Comparison of ENCODE assay signal across 8 cellular contexts in the genomic region with DNA sequence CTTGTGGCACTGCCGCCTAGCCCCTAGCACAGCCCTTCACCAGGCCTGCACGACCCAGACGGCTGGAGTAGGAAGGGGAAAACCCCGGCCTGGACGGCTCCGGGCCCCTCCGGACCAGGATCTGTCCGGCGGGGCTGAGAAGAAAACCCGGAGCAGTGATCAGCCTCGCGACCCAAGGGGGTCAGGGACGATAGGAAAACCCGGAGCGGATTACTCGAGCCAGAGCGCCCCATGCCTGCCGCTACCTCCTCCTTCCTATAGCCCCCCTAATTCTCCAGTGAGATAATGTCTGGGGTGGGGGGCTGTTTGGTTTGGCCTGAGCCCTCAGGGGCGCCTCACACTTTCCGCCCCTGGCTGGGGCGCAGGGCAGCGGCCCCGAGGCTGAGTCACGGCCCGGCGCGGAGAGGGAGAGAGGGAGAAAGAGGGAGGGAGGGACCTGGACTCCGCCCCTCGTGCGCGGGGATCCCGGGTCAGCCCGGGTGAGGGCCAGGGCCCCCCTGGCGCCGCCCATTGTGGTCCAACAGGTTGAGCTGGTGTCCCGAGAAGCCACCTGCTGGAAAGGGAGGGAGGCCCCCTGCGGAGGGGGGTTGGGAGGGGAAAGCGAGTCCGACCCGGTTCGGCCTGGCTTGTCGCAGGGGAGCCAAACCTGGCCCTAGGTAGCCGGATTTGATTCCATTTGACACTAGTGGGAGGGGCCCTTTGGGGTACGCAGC. TPM values are rescaled to one million over a fixed set of nuclear protein-coding genes. Genes with fewer than 3 reads are reported as not detected.
A peak's percentile ranks its signal among the peaks of the same experiment; 100 is the strongest.
DNase-seq lines count a peak whose midpoint lies in the region; ATAC-seq and TF ChIP-seq lines count a peak whose summit lies in the region.

No MANE protein-coding gene starts in this region.

- no peaks in the 10 kb centered on the region for H3K36me3 ChIP-seq in liver (ENCODE audit: control insufficient read depth in 4 of 4, insufficient read depth in 3 of 4, low read depth in 1 of 4, low read length in 3 of 4)

- intact Hi-C loops in activated CD4-positive, alpha-beta memory T cell treated with anti-CD3 and anti-CD28 coated beads for 36 hours (cut with micrococcal nuclease), result loop anchor here (1.0 to 10.0 kb wide), 11 partner anchors 18 to 1346 kb away; a partner anchor contains a TSS

- H3K4me1 ChIP-seq in liver (ENCODE audit: control insufficient read depth in 4 of 4, insufficient read depth in 4 of 4, low read length in 3 of 4), result peaks cover 10 to 46% (median 37%) of the 10 kb centered on the region in 4 donors

- no peak for TF ChIP-seq CTCF in liver (IDR thresholded peaks at IDR 0.05; ENCODE audit: low read depth, low read length, missing input control)

- no peaks in the 10 kb centered on the region for H3K9me3 Mint-ChIP-seq in activated CD4-positive, alpha-beta memory T cell treated with anti-CD3 and anti-CD28 coated beads for 36 hours

- H3K27me3 Mint-ChIP-seq in activated CD4-positive, alpha-beta memory T cell treated with anti-CD3 and anti-CD28 coated beads for 36 hours, result no peaks in the 10 kb centered on the region

- H3K4me3 Mint-ChIP-seq in activated CD4-positive, alpha-beta memory T cell treated with anti-CD3 and anti-CD28 coated beads for 36 hours, result peak overlapping the region; percentile 94

- peaks cover 8% of the 10 kb centered on the region for H3K36me3 Mint-ChIP-seq in activated CD4-positive, alpha-beta memory T cell treated with anti-CD3 and anti-CD28 coated beads for 36 hours

- H3K4me3 ChIP-seq in liver (ENCODE audit: low read depth in 1 of 3, low read length in 3 of 3), result peak overlapping the region; percentile 73 to 74 (median 73)

- H3K27ac ChIP-seq in liver (ENCODE audit: low read depth in 1 of 2, low read length in 2 of 2), result peak overlapping the region; percentile 96 to 97

- H3K9me3 ChIP-seq in liver (ENCODE audit: control insufficient read depth in 4 of 4, low read length in 3 of 4), result no peaks in the 10 kb centered on the region

- TF ChIP-seq RAD21 in liver (IDR thresholded peaks at IDR 0.05), result peak in 1 of 2 donors; percentile 13

- DNase-seq in Ammon's horn (ENCODE audit: low spot score), result peak; percentile 83
- peak; percentile 85 for DNase-seq in GM19238 (ENCODE audit: insufficient read length, low spot score)
- peak; percentile 96 for DNase-seq in NCI-H774 (lab: John Stamatoyannopoulos, UW)
- DNase-seq in activated CD4-positive, alpha-beta memory T cell treated with anti-CD3 and anti-CD28 coated beads for 36 hours, result peak; percentile 94
- peak; percentile 88 for DNase-seq in dermis blood vessel endothelial cell
- peak; percentile 80 for DNase-seq in stimulated activated CD4-positive, alpha-beta T cell treated with anti-CD3 and anti-CD28 coated beads, Interleukin-4, amount 100 ng/mL, for 1 hour

- CTCF ChIA-PET in activated CD4-positive, alpha-beta memory T cell treated with anti-CD3 and anti-CD28 coated beads for 36 hours (lab: Charles Lee), result interaction anchor here (0.9 to 9.4 kb wide), 12 partner anchors 8 to 84 kb away, joined by 3 to 144 read pairs (median 17); a partner anchor contains a TSS

- H3K27me3 ChIP-seq in liver (ENCODE audit: control insufficient read depth in 4 of 4, insufficient read depth in 4 of 4, low read length in 3 of 4), result no peaks in the 10 kb centered on the region

- H3K9ac ChIP-seq in liver (ENCODE audit: low read depth in 1 of 2, low read length in 2 of 2), result peak overlapping the region; percentile 71 to 87

- POLR2A ChIA-PET in activated CD4-positive, alpha-beta memory T cell treated with anti-CD3 and anti-CD28 coated beads for 36 hours (lab: Charles Lee), result interaction anchor here (0.7 to 4.2 kb wide), 9 partner anchors 7 to 134 kb away, joined by 3 to 35 read pairs (median 11); a partner anchor contains a TSS

- H3K4me1 Mint-ChIP-seq in activated CD4-positive, alpha-beta memory T cell treated with anti-CD3 and anti-CD28 coated beads for 36 hours (ENCODE audit: low read depth), result peaks cover 40% of the 10 kb centered on the region

- ATAC-seq in HG03520 (IDR thresholded peaks at IDR 0.05; ENCODE audit: unreplicated experiment), result peak; percentile 32

- peak overlapping the region; percentile 95 for H3K27ac Mint-ChIP-seq in activated CD4-positive, alpha-beta memory T cell treated with anti-CD3 and anti-CD28 coated beads for 36 hours

- under 1% methylated on average over 44 of the region's 44 CpGs for whole genome bisulfite sequencing in liver

TF ChIP-seq in liver, 16 proteins besides CTCF, POLR2A, EP300 and RAD21 (continues in another document):
- TF ChIP-seq HNF4A (conservative IDR thresholded peaks at IDR 0.05), result peak; percentile 58 to 70
- peak; percentile 81 to 93 for TF ChIP-seq RXRA (IDR thresholded peaks at IDR 0.05)
- TF ChIP-seq JUND (IDR thresholded peaks at IDR 0.05), result peak; percentile 87 to 88
- TF ChIP-seq, protein P1, sequence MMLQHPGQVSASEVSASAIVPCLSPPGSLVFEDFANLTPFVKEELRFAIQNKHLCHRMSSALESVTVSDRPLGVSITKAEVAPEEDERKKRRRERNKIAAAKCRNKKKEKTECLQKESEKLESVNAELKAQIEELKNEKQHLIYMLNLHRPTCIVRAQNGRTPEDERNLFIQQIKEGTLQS (IDR thresholded peaks at IDR 0.05), result peak; percentile 73
- TF ChIP-seq GABPA (IDR thresholded peaks at IDR 0.05 in 1 of 2, conservative IDR thresholded peaks at IDR 0.05 in 1 of 2), result peak in 1 of 2 donors; percentile 36
- TF ChIP-seq, protein P2, sequence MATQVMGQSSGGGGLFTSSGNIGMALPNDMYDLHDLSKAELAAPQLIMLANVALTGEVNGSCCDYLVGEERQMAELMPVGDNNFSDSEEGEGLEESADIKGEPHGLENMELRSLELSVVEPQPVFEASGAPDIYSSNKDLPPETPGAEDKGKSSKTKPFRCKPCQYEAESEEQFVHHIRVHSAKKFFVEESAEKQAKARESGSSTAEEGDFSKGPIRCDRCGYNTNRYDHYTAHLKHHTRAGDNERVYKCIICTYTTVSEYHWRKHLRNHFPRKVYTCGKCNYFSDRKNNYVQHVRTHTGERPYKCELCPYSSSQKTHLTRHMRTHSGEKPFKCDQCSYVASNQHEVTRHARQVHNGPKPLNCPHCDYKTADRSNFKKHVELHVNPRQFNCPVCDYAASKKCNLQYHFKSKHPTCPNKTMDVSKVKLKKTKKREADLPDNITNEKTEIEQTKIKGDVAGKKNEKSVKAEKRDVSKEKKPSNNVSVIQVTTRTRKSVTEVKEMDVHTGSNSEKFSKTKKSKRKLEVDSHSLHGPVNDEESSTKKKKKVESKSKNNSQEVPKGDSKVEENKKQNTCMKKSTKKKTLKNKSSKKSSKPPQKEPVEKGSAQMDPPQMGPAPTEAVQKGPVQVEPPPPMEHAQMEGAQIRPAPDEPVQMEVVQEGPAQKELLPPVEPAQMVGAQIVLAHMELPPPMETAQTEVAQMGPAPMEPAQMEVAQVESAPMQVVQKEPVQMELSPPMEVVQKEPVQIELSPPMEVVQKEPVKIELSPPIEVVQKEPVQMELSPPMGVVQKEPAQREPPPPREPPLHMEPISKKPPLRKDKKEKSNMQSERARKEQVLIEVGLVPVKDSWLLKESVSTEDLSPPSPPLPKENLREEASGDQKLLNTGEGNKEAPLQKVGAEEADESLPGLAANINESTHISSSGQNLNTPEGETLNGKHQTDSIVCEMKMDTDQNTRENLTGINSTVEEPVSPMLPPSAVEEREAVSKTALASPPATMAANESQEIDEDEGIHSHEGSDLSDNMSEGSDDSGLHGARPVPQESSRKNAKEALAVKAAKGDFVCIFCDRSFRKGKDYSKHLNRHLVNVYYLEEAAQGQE (IDR thresholded peaks at IDR 0.05), result peak; percentile 61
- TF ChIP-seq, protein P3, sequence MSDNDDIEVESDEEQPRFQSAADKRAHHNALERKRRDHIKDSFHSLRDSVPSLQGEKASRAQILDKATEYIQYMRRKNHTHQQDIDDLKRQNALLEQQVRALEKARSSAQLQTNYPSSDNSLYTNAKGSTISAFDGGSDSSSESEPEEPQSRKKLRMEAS (IDR thresholded peaks at IDR 0.05), result peak; percentile 36
- peak; percentile 21 for TF ChIP-seq TAF1 (conservative IDR thresholded peaks at IDR 0.05)
- TF ChIP-seq HNF4G (IDR thresholded peaks at IDR 0.05), result peak; percentile 37
- peak; percentile 91 for TF ChIP-seq SP1 (IDR thresholded peaks at IDR 0.05)
- TF ChIP-seq, protein P4, sequence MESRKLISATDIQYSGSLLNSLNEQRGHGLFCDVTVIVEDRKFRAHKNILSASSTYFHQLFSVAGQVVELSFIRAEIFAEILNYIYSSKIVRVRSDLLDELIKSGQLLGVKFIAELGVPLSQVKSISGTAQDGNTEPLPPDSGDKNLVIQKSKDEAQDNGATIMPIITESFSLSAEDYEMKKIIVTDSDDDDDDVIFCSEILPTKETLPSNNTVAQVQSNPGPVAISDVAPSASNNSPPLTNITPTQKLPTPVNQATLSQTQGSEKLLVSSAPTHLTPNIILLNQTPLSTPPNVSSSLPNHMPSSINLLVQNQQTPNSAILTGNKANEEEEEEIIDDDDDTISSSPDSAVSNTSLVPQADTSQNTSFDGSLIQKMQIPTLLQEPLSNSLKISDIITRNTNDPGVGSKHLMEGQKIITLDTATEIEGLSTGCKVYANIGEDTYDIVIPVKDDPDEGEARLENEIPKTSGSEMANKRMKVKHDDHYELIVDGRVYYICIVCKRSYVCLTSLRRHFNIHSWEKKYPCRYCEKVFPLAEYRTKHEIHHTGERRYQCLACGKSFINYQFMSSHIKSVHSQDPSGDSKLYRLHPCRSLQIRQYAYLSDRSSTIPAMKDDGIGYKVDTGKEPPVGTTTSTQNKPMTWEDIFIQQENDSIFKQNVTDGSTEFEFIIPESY (IDR thresholded peaks at IDR 0.05), result peak; percentile 35
- TF ChIP-seq FOXA2 (IDR thresholded peaks at IDR 0.05), result no peak

RNA-seq across cellular contexts. Expression of a gene that starts 1.7 kb away (rescaled TPM):
- 100 to 1,000 TPM; 124 to 125 TPM for total RNA-seq in activated CD4-positive, alpha-beta memory T cell treated with anti-CD3 and anti-CD28 coated beads for 36 hours
- total RNA-seq in dermis blood vessel endothelial cell (16.1 and 16.2 TPM in 2 replicates), liver (10 to 100 TPM; 10.3 to 50.2 TPM)
- 10 to 100 TPM in 1 of 2 donors, 1 to 10 TPM in 1; 7.0 to 31.9 TPM for polyA plus RNA-seq in liver

RNA-seq across cellular contexts. Expression of a gene that starts 7.5 kb away (rescaled TPM):
- under 1 TPM; 0.36 to 0.56 TPM for total RNA-seq in activated CD4-positive, alpha-beta memory T cell treated with anti-CD3 and anti-CD28 coated beads for 36 hours
- not detected in 2 replicates for total RNA-seq in dermis blood vessel endothelial cell
- under 1 TPM in 1 of 2 donors, not detected in 1; 0.42 TPM for total RNA-seq in liver
- polyA plus RNA-seq in liver, result not detected

RNA-seq across cellular contexts. Expression of a gene that starts 17.7 kb away (rescaled TPM):
- total RNA-seq in activated CD4-positive, alpha-beta memory T cell treated with anti-CD3 and anti-CD28 coated beads for 36 hours, result 10 to 100 TPM; 45.4 to 49.4 TPM
- total RNA-seq in dermis blood vessel endothelial cell (17.8 and 27.1 TPM in 2 replicates), liver (10 to 100 TPM; 10.4 to 20.2 TPM)
- 10 to 100 TPM; 24.7 to 31.6 TPM for polyA plus RNA-seq in liver

RNA-seq across cellular contexts. Expression of a gene that starts 26.4 kb away (rescaled TPM):
- 100 to 1,000 TPM; 197 to 205 TPM for total RNA-seq in activated CD4-positive, alpha-beta memory T cell treated with anti-CD3 and anti-CD28 coated beads for 36 hours
- 49.0 and 89.3 TPM in 2 replicates for total RNA-seq in dermis blood vessel endothelial cell
- total RNA-seq in liver, result 10 to 100 TPM; 32.4 to 54.4 TPM
- 10 to 100 TPM; 34.3 to 57.9 TPM for polyA plus RNA-seq in liver

RNA-seq across cellular contexts. Expression of a gene that starts 30.3 kb away (rescaled TPM):
- 10 to 100 TPM; 43.4 to 46.5 TPM for total RNA-seq in activated CD4-positive, alpha-beta memory T cell treated with anti-CD3 and anti-CD28 coated beads for 36 hours
- 337 and 534 TPM in 2 replicates for total RNA-seq in dermis blood vessel endothelial cell
- 10 to 100 TPM; 53.2 to 65.5 TPM for total RNA-seq in liver
- polyA plus RNA-seq in liver, result 10 to 100 TPM; 27.2 to 62.8 TPM

Comparison
In these comparisons a context has a peak if more than half of its experiments do, and no peak if none do; other contexts are left out.
1. Peak in every context shown above with its lines: DNase-seq, ATAC-seq, H3K4me3 ChIP-seq and H3K27ac ChIP-seq.